ENCODE assay signal across 23 cellular contexts in genomic region chr17:56502120-56502519, GRCh38.
"Had no signal": no experiment of that assay in that cellular context is flagged by ENCODE, and none has a peak within 500 bp of the region (broad histone marks: within the 10 kb centered on the region; RNA-seq: fewer than 3 reads in every experiment).

No MANE protein-coding gene starts in this region.

- H3K9ac ChIP-seq: parathyroid adenoma had no signal

- H3K27me3 ChIP-seq: left lung, right atrium auricular region, sigmoid colon, spleen, tibial nerve, upper lobe of right lung, uterus had no signal

- H3K79me2 ChIP-seq: parathyroid adenoma had no signal

- ATAC-seq: effector memory CD8-positive, alpha-beta T cell; foreskin keratinocyte; heart right ventricle; left cardiac atrium; left lung; mucosa of descending colon; stimulated activated naive B cell treated with anti-CD40 and anti-IgM and Interleukin-4, amounts not matched to agents 10 μg/mL and 1 μg/mL and 100 μg/mL, for 72 hours; upper lobe of right lung had no signal

- H3K4me3 ChIP-seq: heart right ventricle, left lung, mucosa of descending colon, right atrium auricular region, sigmoid colon, skin epidermis, spleen, thoracic aorta, tibial nerve, upper lobe of right lung, uterus had no signal

- H3K4me1 ChIP-seq: foreskin keratinocyte, heart right ventricle, left lung, parathyroid adenoma, right atrium auricular region, spleen, upper lobe of right lung, uterus had no signal

- H3K9me3 ChIP-seq: heart right ventricle, left lung, mucosa of descending colon, right atrium auricular region, sigmoid colon, spleen, thoracic aorta, tibial nerve, upper lobe of right lung, uterus had no signal

- H2AFZ ChIP-seq: parathyroid adenoma had no signal

- H3K27ac ChIP-seq: foreskin keratinocyte, heart right ventricle, left lung, parathyroid adenoma, right atrium auricular region, sigmoid colon, skin epidermis, spleen, thoracic aorta, upper lobe of right lung, uterus had no signal

- H3K36me3 ChIP-seq: heart right ventricle, left lung, right atrium auricular region, sigmoid colon, spleen, thoracic aorta, tibial nerve, upper lobe of right lung, uterus had no signal

- DNase-seq: cortex of kidney; effector memory CD8-positive, alpha-beta T cell; erythroblast; foreskin keratinocyte; glutamatergic neuron; heart right ventricle; hippocampal formation; left cardiac atrium; left lung; mesenchymal stem cell; mucosa of descending colon; naive B cell; sigmoid colon; spleen; stimulated activated CD4-positive, alpha-beta T cell treated with anti-CD3 and anti-CD28 coated beads, Interleukin-4, amount 100 ng/mL, for 4 hours; stimulated activated naive B cell treated with anti-CD40 and anti-IgM and Interleukin-4, amounts not matched to agents 10 μg/mL and 1 μg/mL and 100 μg/mL, for 72 hours; upper lobe of right lung; uterus had no signal
